ENCODE assay signal across 19 cellular contexts in the genomic region with DNA sequence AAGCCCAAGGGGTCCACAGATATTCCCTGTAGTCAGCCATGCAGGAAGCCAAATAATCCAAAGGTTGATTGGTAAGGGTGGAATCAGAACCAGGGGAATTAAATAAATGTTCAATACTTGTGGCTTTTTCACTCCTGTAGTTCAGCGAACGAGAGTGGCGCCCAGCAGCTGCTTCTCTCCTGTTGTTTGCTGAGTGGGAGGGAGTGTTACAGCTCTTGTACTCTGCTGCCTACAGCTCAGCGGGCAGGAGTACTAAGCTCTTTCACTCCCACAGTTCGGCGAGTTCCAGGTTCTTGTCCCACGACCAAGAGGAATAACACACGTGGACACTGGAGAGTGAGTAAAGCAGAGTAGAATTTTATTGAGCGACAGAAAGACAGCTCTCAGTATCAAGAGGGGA.
"Had no signal": no experiment of that assay in that cellular context is flagged by ENCODE, and none has a peak within 500 bp of the region (broad histone marks: within the 10 kb centered on the region; RNA-seq: fewer than 3 reads in every experiment).

No MANE protein-coding gene starts in this region.

- H3K36me3 ChIP-seq: right lobe of liver, suprapubic skin, transverse colon, upper lobe of right lung, uterus had no signal

- H3K4me1 ChIP-seq: right lobe of liver, suprapubic skin, transverse colon, upper lobe of right lung, uterus had no signal

- H3K9me3 ChIP-seq: mucosa of descending colon, right lobe of liver, suprapubic skin, transverse colon, upper lobe of right lung, uterus had no signal

- H3K27me3 ChIP-seq: right lobe of liver, suprapubic skin, transverse colon, upper lobe of right lung, uterus had no signal

- H3K27ac ChIP-seq: parathyroid adenoma, right lobe of liver, suprapubic skin, transverse colon, upper lobe of right lung, uterus had no signal

- H3K4me3 ChIP-seq: lung, mucosa of descending colon, right lobe of liver, suprapubic skin, transverse colon, upper lobe of right lung, uterus had no signal

- DNase-seq: cortex of kidney; effector memory CD8-positive, alpha-beta T cell; head of caudate nucleus; kidney; mucosa of descending colon; naive B cell; right lobe of liver; small intestine; stimulated activated CD4-positive, alpha-beta T cell treated with anti-CD3 and anti-CD28 coated beads, Interleukin-15, amount 100 ng/mL, for 24 hours; stimulated activated CD4-positive, alpha-beta T cell treated with anti-CD3 and anti-CD28 coated beads, Interleukin-2, amount 100 ng/mL, for 48 hours; stimulated activated naive B cell treated with anti-CD40 and anti-IgM and Interleukin-4, amounts not matched to agents 10 μg/mL and 1 μg/mL and 100 μg/mL, for 72 hours; stimulated activated naive CD8-positive, alpha-beta T cell treated with anti-CD3 and anti-CD28 coated beads, Interleukin-15, amount 100 ng/mL, for 72 hours; transverse colon; upper lobe of right lung; uterus had no signal

- H2AFZ ChIP-seq: parathyroid adenoma had no signal

- ATAC-seq: effector memory CD8-positive, alpha-beta T cell; left lobe of liver; mucosa of descending colon; right lobe of liver; stimulated activated naive B cell treated with anti-CD40 and anti-IgM and Interleukin-4, amounts not matched to agents 10 μg/mL and 1 μg/mL and 100 μg/mL, for 72 hours; stimulated activated naive CD8-positive, alpha-beta T cell treated with anti-CD3 and anti-CD28 coated beads, Interleukin-15, amount 100 ng/mL, for 72 hours; upper lobe of right lung had no signal

- H3K79me2 ChIP-seq: parathyroid adenoma had no signal
